8 cellular contexts compared by ENCODE assay signal in the genomic region with DNA sequence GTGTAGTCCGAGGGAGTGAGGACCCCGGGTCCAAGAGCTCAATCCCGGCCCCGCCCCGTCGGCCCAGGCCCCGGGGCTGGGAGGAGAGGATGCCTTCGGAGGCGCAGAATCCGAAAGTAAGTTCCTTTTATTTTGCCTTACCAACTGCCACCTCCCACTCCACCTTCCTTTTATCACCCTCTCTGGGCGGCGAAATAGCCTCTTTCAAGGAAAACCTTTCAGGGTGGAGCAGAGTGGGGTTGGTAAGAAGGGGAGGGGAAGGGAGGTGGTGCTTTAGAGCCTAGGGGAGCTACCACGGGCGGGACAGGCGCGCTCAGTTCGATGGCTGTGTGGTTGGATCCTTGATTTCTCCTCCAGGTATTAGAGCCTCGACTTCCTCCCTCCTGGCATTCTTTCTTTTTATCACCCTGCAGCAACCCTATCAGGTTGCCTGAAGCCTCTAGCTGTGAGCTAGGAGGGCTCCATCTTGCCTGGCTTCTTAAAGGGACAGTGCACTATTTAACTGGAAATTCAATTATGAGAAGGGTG.
A peak's percentile ranks its signal among the peaks of the same experiment; 100 is the strongest.
DNase-seq lines count a peak whose midpoint lies in the region; ATAC-seq and TF ChIP-seq lines count a peak whose summit lies in the region.

No MANE protein-coding gene starts in this region.

- H3K27me3 ChIP-seq in MG63 (no peaks in the 10 kb centered on the region), adipocyte (replicated peaks; ENCODE audit: control insufficient read depth, insufficient read depth, low read length) (peaks cover 9% of the 10 kb centered on the region), hepatocyte (no peaks in the 10 kb centered on the region)

- H3K9me3 ChIP-seq in MG63: no peaks in the 10 kb centered on the region
- no peaks in the 10 kb centered on the region for H3K9me3 ChIP-seq in adipocyte (ENCODE audit: control insufficient read depth, low read length)
- no peaks in the 10 kb centered on the region for H3K9me3 ChIP-seq in hepatocyte (ENCODE audit: low read depth)

- peak; percentile 34 for DNase-seq in GM03348 (ENCODE audit: low spot score)
- DNase-seq in MG63: no peak
- DNase-seq in adipocyte (ENCODE audit: low read depth): peak; percentile 7
- peak; percentile 25 for DNase-seq in hepatocyte (ENCODE audit: low spot score)
- DNase-seq in retinal pigment epithelial cell (ENCODE audit: low read depth): no peak
- DNase-seq in middle frontal gyrus (ENCODE audit: extremely low spot score, low spot score): no peak
- no peak for DNase-seq in activated gamma-delta T cell treated with Interleukin-2 at 50 U/mL for 16 hours

- 35% methylated on average over 18 of the region's 18 CpGs for WGBS in hepatocyte (ENCODE audit: low lambda C conversion rate, missing lambda C conversion rate)

- ATAC-seq in GM21825 (IDR thresholded peaks at IDR 0.05; ENCODE audit: unreplicated experiment): peak; percentile 46

- no peaks in the 10 kb centered on the region for H3K9me2 ChIP-seq in hepatocyte (replicated peaks; ENCODE audit: insufficient read depth)

- H3K27ac ChIP-seq in hepatocyte: peak overlapping the region; percentile 85

- no peaks in the 10 kb centered on the region for H3K4me1 ChIP-seq in adipocyte (ENCODE audit: control insufficient read depth, insufficient read depth, low read length)
- no peaks in the 10 kb centered on the region for H3K4me1 ChIP-seq in hepatocyte (ENCODE audit: insufficient read depth)

- H3K79me2 ChIP-seq in hepatocyte: peaks cover 6% of the 10 kb centered on the region

- peak overlapping the region; percentile 88 for H2AFZ ChIP-seq in hepatocyte

- peak overlapping the region; percentile 38 for H3K4me3 ChIP-seq in MG63
- peak overlapping the region; percentile 83 for H3K4me3 ChIP-seq in adipocyte (ENCODE audit: low read length)
- H3K4me3 ChIP-seq in hepatocyte: peak overlapping the region; percentile 41
- H3K4me3 ChIP-seq in retinal pigment epithelial cell (ENCODE audit: low read length): peak overlapping the region; percentile 34

- TF ChIP-seq CTCF in hepatocyte (IDR thresholded peaks at IDR 0.05; ENCODE audit: poor library complexity) (no peak), retinal pigment epithelial cell (conservative IDR thresholded peaks at IDR 0.05; ENCODE audit: low read depth, low read length) (no peak)

- H4K20me1 ChIP-seq in hepatocyte (ENCODE audit: insufficient read depth, poor library complexity, severe bottlenecking): no peaks in the 10 kb centered on the region

- H3K36me3 ChIP-seq in MG63 (no peaks in the 10 kb centered on the region), adipocyte (ENCODE audit: control insufficient read depth, insufficient read depth, low read length, severe bottlenecking) (no peaks in the 10 kb centered on the region), hepatocyte (replicated peaks; ENCODE audit: insufficient read depth, low read depth) (no peaks in the 10 kb centered on the region)

- peak overlapping the region; percentile 77 for H3K9ac ChIP-seq in adipocyte (ENCODE audit: low read length)

- peak overlapping the region; percentile 86 for H3K4me2 ChIP-seq in hepatocyte

Comparison
In these comparisons a context has a peak if more than half of its experiments do, and no peak if none do; other contexts are left out.
1. DNase-seq: peak in GM03348 (single experiment), adipocyte (single experiment) and hepatocyte (single experiment); none in MG63 (single experiment), retinal pigment epithelial cell (single experiment), middle frontal gyrus (single experiment) and activated gamma-delta T cell treated with Interleukin-2 at 50 U/mL for 16 hours (single experiment).
2. Peak in every context shown above with its lines, with median percentiles within 50 percentile points of each other: H3K4me3 ChIP-seq.